Comparison of ENCODE assay signal across 9 cellular contexts in genomic region chr7:18570890-18571478, GRCh38.
DNase-seq lines count a peak whose midpoint lies in the region; ATAC-seq and TF ChIP-seq lines count a peak whose summit lies in the region.
"Had no signal": no experiment of that assay in that cellular context is flagged by ENCODE, and none has a peak within 500 bp of the region (broad histone marks: within the 10 kb centered on the region; RNA-seq: fewer than 3 reads in every experiment).

No MANE protein-coding gene starts in this region.

- H3K9me3 ChIP-seq in breast epithelium = no peaks in the 10 kb centered on the region

- H3K36me3 ChIP-seq in breast epithelium = no peaks in the 10 kb centered on the region

- H3K9me3 Mint-ChIP-seq in MCF 10A (ENCODE audit: unreplicated experiment) = no peaks in the 10 kb centered on the region
- H3K9me3 Mint-ChIP-seq in activated T-helper 1 cell treated with anti-CD3 and anti-CD28 coated beads, Interleukin-12 subunit alpha, Interleukin-12 subunit beta, Interleukin-2, Interleukin-4 antibody, amounts not matched to agents 30 ng/mL and 10 ng/mL and 1 ng/mL, durations not matched to agents 14 hours and 24 hours and 36 hours = no peaks in the 10 kb centered on the region
- no peaks in the 10 kb centered on the region for H3K9me3 Mint-ChIP-seq in activated naive CD4-positive, alpha-beta T cell treated with anti-CD3 and anti-CD28 coated beads, Interleukin-2, amount 50 U/mL, for 72 hours

- H3K27me3 ChIP-seq in breast epithelium = no peaks in the 10 kb centered on the region

- TF ChIP-seq CTCF in MCF 10A (IDR thresholded peaks at IDR 0.05; ENCODE audit: unreplicated experiment) (peak; percentile 56), breast epithelium (IDR thresholded peaks at IDR 0.05) (no peak), epithelial cell of esophagus (IDR thresholded peaks at IDR 0.05; ENCODE audit: insufficient read depth, low read depth, low read length, missing control alignments) (peak; percentile 49)

- no peak for TF ChIP-seq POLR2A in breast epithelium (IDR thresholded peaks at IDR 0.05)

- H3K4me1 ChIP-seq in breast epithelium = no peaks in the 10 kb centered on the region

- no peaks in the 10 kb centered on the region for H3K27me3 Mint-ChIP-seq in MCF 10A (ENCODE audit: insufficient read depth, unreplicated experiment)
- H3K27me3 Mint-ChIP-seq in activated T-helper 1 cell treated with anti-CD3 and anti-CD28 coated beads, Interleukin-12 subunit alpha, Interleukin-12 subunit beta, Interleukin-2, Interleukin-4 antibody, amounts not matched to agents 30 ng/mL and 10 ng/mL and 1 ng/mL, durations not matched to agents 14 hours and 24 hours and 36 hours (ENCODE audit: insufficient read depth) = no peaks in the 10 kb centered on the region

- H3K27ac Mint-ChIP-seq in MCF 10A (ENCODE audit: low read depth, unreplicated experiment) = no peak overlapping the region
- H3K27ac Mint-ChIP-seq in activated T-helper 1 cell treated with anti-CD3 and anti-CD28 coated beads, Interleukin-12 subunit alpha, Interleukin-12 subunit beta, Interleukin-2, Interleukin-4 antibody, amounts not matched to agents 30 ng/mL and 10 ng/mL and 1 ng/mL, durations not matched to agents 14 hours and 24 hours and 36 hours = no peak overlapping the region
- H3K27ac Mint-ChIP-seq in activated naive CD4-positive, alpha-beta T cell treated with anti-CD3 and anti-CD28 coated beads, Interleukin-2, amount 50 U/mL, for 72 hours = no peak overlapping the region

- DNase-seq in MCF 10A (ENCODE audit: unreplicated experiment) = peak; percentile 63
- DNase-seq in breast epithelium (ENCODE audit: low spot score in 2 of 2) = no peak
- DNase-seq in NCI-H510A treated with DMSO at 0.1 percent for 48 hours (lab: John Stamatoyannopoulos, UW) = peak; percentile 50
- DNase-seq in epithelial cell of esophagus (ENCODE audit: low read depth) = peak; percentile 61
- DNase-seq in pulmonary artery endothelial cell (ENCODE audit: low read depth, low spot score) = peak; percentile 20
- DNase-seq in activated T-helper 1 cell treated with anti-CD3 and anti-CD28 coated beads, Interleukin-12 subunit alpha, Interleukin-12 subunit beta, Interleukin-2, Interleukin-4 antibody, amounts not matched to agents 30 ng/mL and 10 ng/mL and 1 ng/mL, durations not matched to agents 14 hours and 24 hours and 36 hours (ENCODE audit: low spot score) = no peak
- no peak for DNase-seq in activated naive CD4-positive, alpha-beta T cell treated with anti-CD3 and anti-CD28 coated beads, Interleukin-2, amount 50 U/mL, for 72 hours (ENCODE audit: low spot score in 2 of 2)
- DNase-seq in activated CD4-positive, CD25-positive, alpha-beta regulatory T cell (lab: John Stamatoyannopoulos, UW) = no peak

- H3K4me1 Mint-ChIP-seq in MCF 10A (ENCODE audit: insufficient read depth, unreplicated experiment) = no peaks in the 10 kb centered on the region
- no peaks in the 10 kb centered on the region for H3K4me1 Mint-ChIP-seq in activated T-helper 1 cell treated with anti-CD3 and anti-CD28 coated beads, Interleukin-12 subunit alpha, Interleukin-12 subunit beta, Interleukin-2, Interleukin-4 antibody, amounts not matched to agents 30 ng/mL and 10 ng/mL and 1 ng/mL, durations not matched to agents 14 hours and 24 hours and 36 hours (ENCODE audit: low read depth)

- CTCF ChIA-PET in MCF 10A (lab: Yijun Ruan, JAX) = interaction anchor here (0.6 to 14.8 kb wide), 13 partner anchors 15 to 1674 kb away, joined by 3 to 291 read pairs (median 3); no protein-coding TSS in a partner anchor

- H3K4me3 Mint-ChIP-seq in MCF 10A (ENCODE audit: unreplicated experiment) = no peak overlapping the region
- no peak overlapping the region for H3K4me3 Mint-ChIP-seq in activated T-helper 1 cell treated with anti-CD3 and anti-CD28 coated beads, Interleukin-12 subunit alpha, Interleukin-12 subunit beta, Interleukin-2, Interleukin-4 antibody, amounts not matched to agents 30 ng/mL and 10 ng/mL and 1 ng/mL, durations not matched to agents 14 hours and 24 hours and 36 hours

- peaks cover 6% of the 10 kb centered on the region for H3K36me3 Mint-ChIP-seq in MCF 10A (ENCODE audit: insufficient read depth, unreplicated experiment)
- H3K36me3 Mint-ChIP-seq in activated T-helper 1 cell treated with anti-CD3 and anti-CD28 coated beads, Interleukin-12 subunit alpha, Interleukin-12 subunit beta, Interleukin-2, Interleukin-4 antibody, amounts not matched to agents 30 ng/mL and 10 ng/mL and 1 ng/mL, durations not matched to agents 14 hours and 24 hours and 36 hours (ENCODE audit: low read depth) = no peaks in the 10 kb centered on the region
- no peaks in the 10 kb centered on the region for H3K36me3 Mint-ChIP-seq in activated naive CD4-positive, alpha-beta T cell treated with anti-CD3 and anti-CD28 coated beads, Interleukin-2, amount 50 U/mL, for 72 hours

- POLR2A ChIA-PET in MCF 10A (lab: Yijun Ruan, JAX) = interaction anchor here (0.6 to 3.3 kb wide), 6 partner anchors 19 to 222 kb away, joined by 3 to 33 read pairs (median 4); no protein-coding TSS in a partner anchor

- H3K4me3 ChIP-seq in breast epithelium (no peak overlapping the region), epithelial cell of esophagus (ENCODE audit: low read length) (no peak overlapping the region)
- H3K4me3 ChIP-seq: skin epidermis had no signal

- no peak overlapping the region for H3K27ac ChIP-seq in breast epithelium
- H3K27ac ChIP-seq: skin epidermis had no signal

- ATAC-seq in activated naive CD4-positive, alpha-beta T cell treated with anti-CD3 and anti-CD28 coated beads, Interleukin-2, amount 50 U/mL, for 72 hours = no peak

- no TSS peak for BruUV-seq in MCF 10A (replicated peaks; lab: Mats Ljungman, UMichigan)

- intact Hi-C loops in MCF 10A (cut with micrococcal nuclease) (loop anchor here (1.0 to 10.0 kb wide), 5 partner anchors 64 to 866 kb away; no protein-coding TSS in a partner anchor), breast epithelium (cut with DNase I; ENCODE audit: low total_unique reads) (no loop called here)
- intact Hi-C loops in activated T-helper 1 cell treated with anti-CD3 and anti-CD28 coated beads, Interleukin-12 subunit alpha, Interleukin-12 subunit beta, Interleukin-2, Interleukin-4 antibody, amounts not matched to agents 30 ng/mL and 10 ng/mL and 1 ng/mL, durations not matched to agents 14 hours and 24 hours and 36 hours (cut with micrococcal nuclease) = no loop called here

Comparison
In these comparisons a context has a peak if more than half of its experiments do, and no peak if none do; other contexts are left out.
1. DNase-seq: peak in MCF 10A (single experiment), NCI-H510A treated with DMSO at 0.1 percent for 48 hours (single experiment), epithelial cell of esophagus (single experiment) and pulmonary artery endothelial cell (single experiment); none in breast epithelium (0 of 2), activated T-helper 1 cell treated with anti-CD3 and anti-CD28 coated beads, Interleukin-12 subunit alpha, Interleukin-12 subunit beta, Interleukin-2, Interleukin-4 antibody, amounts not matched to agents 30 ng/mL and 10 ng/mL and 1 ng/mL, durations not matched to agents 14 hours and 24 hours and 36 hours (single experiment), activated naive CD4-positive, alpha-beta T cell treated with anti-CD3 and anti-CD28 coated beads, Interleukin-2, amount 50 U/mL, for 72 hours (0 of 2) and activated CD4-positive, CD25-positive, alpha-beta regulatory T cell (0 of 4).
2. CTCF ChIP-seq: peak in MCF 10A (single experiment) and epithelial cell of esophagus (single experiment); none in breast epithelium (0 of 3).